ENCODE assay signal across 26 cellular contexts in the genomic region with DNA sequence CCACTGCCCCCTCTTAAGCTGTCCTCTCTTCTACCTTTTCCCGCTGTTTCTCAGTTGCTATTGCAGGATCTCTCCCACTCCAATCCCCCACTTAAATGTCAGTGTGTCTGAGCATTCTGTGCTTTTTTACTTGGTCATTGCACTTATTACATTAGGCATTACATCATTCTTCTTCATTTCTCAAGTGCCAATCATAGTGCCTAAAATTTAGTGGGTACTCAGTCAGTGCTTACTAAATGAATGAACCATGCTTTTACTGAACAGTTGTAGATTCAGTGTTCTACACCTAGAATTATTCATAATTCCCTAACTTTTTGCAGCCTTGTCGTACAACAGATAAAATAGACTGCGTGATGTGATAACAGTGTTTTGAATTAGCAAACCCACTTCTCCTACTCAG.
"Had no signal": no experiment of that assay in that cellular context is flagged by ENCODE, and none has a peak within 500 bp of the region (broad histone marks: within the 10 kb centered on the region; RNA-seq: fewer than 3 reads in every experiment).

No MANE protein-coding gene starts in this region.

- H3K9me3 Mint-ChIP-seq: activated B cell treated with CpG ODN at 0.5 μM for 24 hours; activated T-helper 17 cell treated with anti-CD3 and anti-CD28 coated beads, Interleukin-2, amount 50 U/mL, for 72 hours; immature natural killer cell; nephron; stimulated activated effector memory CD8-positive, alpha-beta T cell treated with anti-CD3 and anti-CD28 coated beads, Interleukin-12 subunit alpha, Interleukin-12 subunit beta, amount 100 ng/mL, for 72 hours; T-helper 2 cell treated with Interferon-gamma antibody and Interleukin-4, amounts not matched to agents 5 μg/mL and 100 μg/mL, for 36 hours had no signal

- H3K27ac Mint-ChIP-seq: activated T-helper 17 cell treated with anti-CD3 and anti-CD28 coated beads, Interleukin-2, amount 50 U/mL, for 72 hours; nephron; progenitor cell of endocrine pancreas; T-helper 2 cell treated with Interferon-gamma antibody and Interleukin-4, amounts not matched to agents 5 μg/mL and 100 μg/mL, for 36 hours had no signal

- H3K36me3 ChIP-seq: breast epithelium, neutrophil, ovary, sigmoid colon, suprapubic skin had no signal

- DNase-seq: activated B cell treated with CpG ODN at 0.5 μM for 24 hours; activated CD8-positive, alpha-beta memory T cell treated with anti-CD3 and anti-CD28 coated beads for 24 hours; activated gamma-delta T cell treated with Interleukin-2 at 50 U/mL for 16 hours; activated naive CD4-positive, alpha-beta T cell treated with anti-CD3 and anti-CD28 coated beads, Interleukin-2, amount 50 U/mL, for 16 hours; activated T-cell treated with anti-CD3 and anti-CD28 coated beads, Interleukin-2, amount 50 U/mL, for 1 hour; central memory CD4-positive, alpha-beta T cell; foreskin fibroblast; head of caudate nucleus; hypothalamus; immature natural killer cell; kidney; left colon; mammary epithelial cell; ovary; sigmoid colon; small intestine; stimulated activated CD4-positive, alpha-beta T cell treated with anti-CD3 and anti-CD28 coated beads, Interleukin-4, amount 100 ng/mL, for 24 hours had no signal

- H3K4me3 ChIP-seq: breast epithelium, ovary, sigmoid colon, suprapubic skin, tibial nerve had no signal

- H3K27me3 ChIP-seq: breast epithelium, neutrophil, ovary, sigmoid colon, suprapubic skin, tibial nerve had no signal

- H3K27me3 Mint-ChIP-seq: activated B cell treated with CpG ODN at 0.5 μM for 24 hours, progenitor cell of endocrine pancreas had no signal

- H3K9me3 ChIP-seq: breast epithelium, neutrophil, ovary, sigmoid colon, suprapubic skin, tibial nerve had no signal

- H3K27ac ChIP-seq: breast epithelium, neutrophil, ovary, sigmoid colon, suprapubic skin, tibial nerve had no signal

- H3K4me3 Mint-ChIP-seq: activated B cell treated with CpG ODN at 0.5 μM for 24 hours; activated T-helper 17 cell treated with anti-CD3 and anti-CD28 coated beads, Interleukin-2, amount 50 U/mL, for 72 hours; immature natural killer cell; nephron; stimulated activated effector memory CD8-positive, alpha-beta T cell treated with anti-CD3 and anti-CD28 coated beads, Interleukin-12 subunit alpha, Interleukin-12 subunit beta, amount 100 ng/mL, for 72 hours; T-helper 2 cell treated with Interferon-gamma antibody and Interleukin-4, amounts not matched to agents 5 μg/mL and 100 μg/mL, for 36 hours had no signal

- H3K36me3 Mint-ChIP-seq: immature natural killer cell; stimulated activated effector memory CD8-positive, alpha-beta T cell treated with anti-CD3 and anti-CD28 coated beads, Interleukin-12 subunit alpha, Interleukin-12 subunit beta, amount 100 ng/mL, for 72 hours had no signal

- ATAC-seq: left colon had no signal

- H3K4me1 Mint-ChIP-seq: nephron had no signal
